In the genomic region with DNA sequence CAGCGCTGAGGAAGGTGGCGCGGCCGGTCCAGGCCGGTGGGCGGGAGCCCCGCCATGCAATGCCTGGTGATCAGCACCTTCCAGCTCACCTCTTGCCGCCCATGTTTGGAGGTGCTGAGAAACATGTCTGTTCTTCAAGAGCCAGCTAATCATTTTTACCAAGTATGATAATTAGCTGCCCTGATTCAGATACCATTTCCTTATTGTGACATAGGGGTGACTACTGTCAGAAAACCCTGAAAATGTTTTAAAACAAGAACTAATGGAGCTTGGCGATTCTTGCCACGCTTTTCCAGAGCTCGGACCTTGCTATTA, we compare ENCODE assay signal across 8 cellular contexts. TPM values are rescaled to one million over a fixed set of nuclear protein-coding genes. Genes with fewer than 3 reads are reported as not detected.
DNase-seq lines count a peak whose midpoint lies in the region; TF ChIP-seq lines count a peak whose summit lies in the region.

No MANE protein-coding gene starts in this region.

- no peaks in the 10 kb centered on the region for H3K36me3 Mint-ChIP-seq in glutamatergic neuron (ENCODE audit: unreplicated experiment)

- no peak for TF ChIP-seq POLR2A in Peyer's patch (IDR thresholded peaks at IDR 0.05)

- H3K27me3 ChIP-seq in Peyer's patch (no peaks in the 10 kb centered on the region), rectal smooth muscle tissue (ENCODE audit: control insufficient read depth, insufficient read depth, low read length) (no peaks in the 10 kb centered on the region)

- peak overlapping the region; percentile 79 for H3K9ac ChIP-seq in ES-I3 (ENCODE audit: low read depth, low read length)
- H3K9ac ChIP-seq in rectal smooth muscle tissue (ENCODE audit: low read length) = no peak overlapping the region

- H3K36me3 ChIP-seq in ES-I3 (ENCODE audit: insufficient read depth, low read length) (no peaks in the 10 kb centered on the region), Peyer's patch (no peaks in the 10 kb centered on the region), rectal smooth muscle tissue (ENCODE audit: control insufficient read depth, insufficient read depth, low read length) (no peaks in the 10 kb centered on the region)

- H3K4me3 ChIP-seq in Peyer's patch = peak overlapping the region in 3 of 4 donors; percentile 43 to 68 (median 59)
- peak overlapping the region; percentile 66 for H3K4me3 ChIP-seq in rectal smooth muscle tissue (ENCODE audit: low read length)

- H3K9me3 Mint-ChIP-seq in glutamatergic neuron (ENCODE audit: unreplicated experiment) = peaks cover 5% of the 10 kb centered on the region

- TF ChIP-seq CTCF in Peyer's patch (IDR thresholded peaks at IDR 0.05) (no peak), glutamatergic neuron (IDR thresholded peaks at IDR 0.05; ENCODE audit: partially characterized antibody, unreplicated experiment) (no peak), GM10248 (IDR thresholded peaks at IDR 0.05; ENCODE audit: control extremely low read depth, extremely low read depth, low read depth, missing control alignments) (no peak)

- H3K4me1 ChIP-seq in ES-I3 (ENCODE audit: insufficient read depth, low read length) = peaks cover 4% of the 10 kb centered on the region; the same call in 1 of the 2 replicates
- H3K4me1 ChIP-seq in Peyer's patch = peaks cover 0 to 21% (median 2%) of the 10 kb centered on the region in 4 donors
- H3K4me1 ChIP-seq in rectal smooth muscle tissue (ENCODE audit: control insufficient read depth, insufficient read depth, low read length) = peaks cover 2% of the 10 kb centered on the region

- CTCF ChIA-PET in GM10248 (lab: Yijun Ruan, JAX) = no interaction called here

- no peak for DNase-seq in Peyer's patch
- DNase-seq in glutamatergic neuron = peak; percentile 38
- DNase-seq in cerebellum (ENCODE audit: low spot score) = no peak
- DNase-seq in GM10248 (ENCODE audit: extremely low spot score) = no peak
- no peak for DNase-seq in iPS-NIHi11 (ENCODE audit: low spot score)
- no peak for DNase-seq in RPMI8226

- H3K9me3 ChIP-seq in ES-I3 (ENCODE audit: control insufficient read depth, insufficient read depth, low read length) = no peaks in the 10 kb centered on the region
- peaks cover 0 to 4% (median 0%) of the 10 kb centered on the region in 4 donors for H3K9me3 ChIP-seq in Peyer's patch

- peak overlapping the region in 1 of 4 donors; percentile 76 for H3K27ac ChIP-seq in Peyer's patch
- peak overlapping the region; percentile 73 for H3K27ac ChIP-seq in rectal smooth muscle tissue (ENCODE audit: low read depth, low read length)

- POLR2A ChIA-PET in GM10248 (lab: Yijun Ruan, JAX) = no interaction called here

- peak overlapping the region; percentile 72 for H3K4me3 Mint-ChIP-seq in glutamatergic neuron (ENCODE audit: unreplicated experiment)

- H3K4me1 Mint-ChIP-seq in glutamatergic neuron (ENCODE audit: low read depth, unreplicated experiment) = no peaks in the 10 kb centered on the region

- H3K27me3 Mint-ChIP-seq in glutamatergic neuron (ENCODE audit: unreplicated experiment) = peaks cover 18% of the 10 kb centered on the region

- H3K27ac Mint-ChIP-seq in glutamatergic neuron (ENCODE audit: unreplicated experiment) = no peak overlapping the region

RNA-seq across cellular contexts. Expression of a gene that starts 33.5 kb away (rescaled TPM):
- not detected for total RNA-seq in Peyer's patch
- total RNA-seq in glutamatergic neuron (ENCODE audit: unreplicated experiment) = 0.51 TPM
- total RNA-seq in cerebellum = 1.5 TPM
